ENCODE assay signal across 24 cellular contexts in genomic region chr19:42226886-42227285, GRCh38. TPM values are rescaled to one million over a fixed set of nuclear protein-coding genes. Genes with fewer than 3 reads are reported as not detected.
DNase-seq lines count a peak whose midpoint lies in the region; ATAC-seq, FAIRE-seq and TF ChIP-seq lines count a peak whose summit lies in the region.
"Had no signal": no experiment of that assay in that cellular context is flagged by ENCODE, and none has a peak within 500 bp of the region (broad histone marks: within the 10 kb centered on the region; RNA-seq: fewer than 3 reads in every experiment).

No MANE protein-coding gene starts in this region.

- peaks cover 14% of the 10 kb centered on the region for H3K4me1 Mint-ChIP-seq in Calu3 (ENCODE audit: low read depth, unreplicated experiment)
- H3K4me1 Mint-ChIP-seq in memory B cell, result peaks cover 13% of the 10 kb centered on the region

- no peak for TF ChIP-seq CTCF in Calu3 (IDR thresholded peaks at IDR 0.05; ENCODE audit: unreplicated experiment)
- no peak for TF ChIP-seq CTCF in bronchial epithelial cell (IDR thresholded peaks at IDR 0.05; ENCODE audit: insufficient read depth, low read length, severe bottlenecking)

- CTCF ChIA-PET in Calu3 (lab: Charles Lee), result no interaction called here

- H3K4me3 Mint-ChIP-seq in Calu3 (ENCODE audit: low read depth, unreplicated experiment), result no peak overlapping the region
- no peak overlapping the region for H3K4me3 Mint-ChIP-seq in memory B cell
- H3K4me3 Mint-ChIP-seq: activated naive CD8-positive, alpha-beta T cell treated with anti-CD3 and anti-CD28 coated beads for 36 hours; central memory CD8-positive, alpha-beta T cell had no signal

- in situ Hi-C loops in GM23248 (cut with MboI), result no loop called here

- H3K4me3 ChIP-seq in GM23248, result no peak overlapping the region
- H3K4me3 ChIP-seq in bronchial epithelial cell (ENCODE audit: low read depth, low read length), result no peak overlapping the region
- H3K4me3 ChIP-seq: ascending aorta had no signal

- no peak overlapping the region for H3K9ac ChIP-seq in GM23248
- H3K9ac ChIP-seq: SK-N-SH had no signal

- ATAC-seq in memory B cell (ENCODE audit: low read depth) (no peak), GM18502 (IDR thresholded peaks at IDR 0.05; ENCODE audit: poor library complexity, unreplicated experiment) (no peak), HG03469 (IDR thresholded peaks at IDR 0.05; ENCODE audit: unreplicated experiment) (no peak)
- ATAC-seq: left colon, sciatic nerve had no signal

- H3K27ac Mint-ChIP-seq in Calu3 (ENCODE audit: unreplicated experiment), result no peak overlapping the region
- H3K27ac Mint-ChIP-seq in memory B cell, result peak overlapping the region; percentile 9
- H3K27ac Mint-ChIP-seq: activated naive CD8-positive, alpha-beta T cell treated with anti-CD3 and anti-CD28 coated beads for 36 hours; activated T-helper 2 cell treated with anti-CD3 and anti-CD28 coated beads, Interferon-gamma antibody, Interleukin-2, Interleukin-4, amounts not matched to agents 10 μg/mL and 5 μg/mL and 100 μg/mL, durations not matched to agents 14 hours and 24 hours and 36 hours had no signal

- H3F3A ChIP-seq in GM23248 (ENCODE audit: insufficient read depth), result peaks cover 23% of the 10 kb centered on the region; the same call in 1 of the 2 replicates

- no peaks in the 10 kb centered on the region for H3K9me3 ChIP-seq in GM23248 (ENCODE audit: low read depth)
- H3K9me3 ChIP-seq: ascending aorta, SK-N-SH had no signal

- WGBS in GM23248 (ENCODE audit: low coverage in 1 of 2, low lambda C conversion rate in 2 of 2, missing lambda C conversion rate in 2 of 2), 2 experiments, result 81 to 100% methylated on average over 1 of the region's 1 CpG

- no peak for DNase-seq in Calu3
- DNase-seq in GM23248, result peak; percentile 50
- DNase-seq in bronchial epithelial cell (ENCODE audit: low read depth), result peak; percentile 74
- no peak for DNase-seq in memory B cell (ENCODE audit: low spot score in 2 of 2)
- DNase-seq in NCI-H2107 (lab: John Stamatoyannopoulos, UW), result no peak
- DNase-seq: activated CD4-positive, alpha-beta T cell treated with anti-CD3 and anti-CD28 coated beads for 48 hours; activated naive CD8-positive, alpha-beta T cell treated with anti-CD3 and anti-CD28 coated beads for 36 hours; dermis blood vessel endothelial cell; DND-41; glutamatergic neuron; Kasumi-1; left colon; NCI-H1436 treated with DMSO at 0.1 percent for 48 hours; NCI-H446 treated with DMSO at 0.1 percent for 48 hours; NCI-H82; RPMI8226; SK-N-SH; stimulated activated naive CD4-positive, alpha-beta T cell treated with Interleukin-2 at 50 U/mL for 16 hours had no signal

- H2AFZ ChIP-seq in GM23248, result no peak overlapping the region

- no peaks in the 10 kb centered on the region for H4K20me1 ChIP-seq in GM23248 (ENCODE audit: insufficient read depth)

- no peaks in the 10 kb centered on the region for H3K9me3 Mint-ChIP-seq in Calu3 (ENCODE audit: low read depth, unreplicated experiment)
- no peaks in the 10 kb centered on the region for H3K9me3 Mint-ChIP-seq in memory B cell
- H3K9me3 Mint-ChIP-seq: activated naive CD8-positive, alpha-beta T cell treated with anti-CD3 and anti-CD28 coated beads for 36 hours; activated T-helper 2 cell treated with anti-CD3 and anti-CD28 coated beads, Interferon-gamma antibody, Interleukin-2, Interleukin-4, amounts not matched to agents 10 μg/mL and 5 μg/mL and 100 μg/mL, durations not matched to agents 14 hours and 24 hours and 36 hours; central memory CD8-positive, alpha-beta T cell had no signal

- H3K79me2 ChIP-seq in GM23248 (ENCODE audit: insufficient read depth), result peaks cover 89% of the 10 kb centered on the region

- no peak overlapping the region for H3K4me2 ChIP-seq in GM23248 (ENCODE audit: unreplicated experiment)
- H3K4me2 ChIP-seq: SK-N-SH had no signal

- H3K27ac ChIP-seq in GM23248, result 0 out of 2 replicates have a peak overlapping the region, but pooled peaks have one; percentile 12
- H3K27ac ChIP-seq: ascending aorta had no signal

- no peaks in the 10 kb centered on the region for H3K27me3 ChIP-seq in GM23248 (replicated peaks; ENCODE audit: insufficient read depth)
- H3K27me3 ChIP-seq in bronchial epithelial cell (ENCODE audit: control insufficient read depth, insufficient read depth, low read length), result no peaks in the 10 kb centered on the region
- H3K27me3 ChIP-seq: ascending aorta had no signal

- intact Hi-C loops in Calu3 (cut with micrococcal nuclease; ENCODE audit: unreplicated experiment), result no loop called here

- no peaks in the 10 kb centered on the region for H3K4me1 ChIP-seq in GM23248 (ENCODE audit: insufficient read depth)
- H3K4me1 ChIP-seq: ascending aorta had no signal

- H3K9me2 ChIP-seq in GM23248 (ENCODE audit: insufficient read depth), result no peaks in the 10 kb centered on the region
- H3K9me2 ChIP-seq: SK-N-SH had no signal

- peaks cover 78% of the 10 kb centered on the region for H3K36me3 Mint-ChIP-seq in Calu3 (ENCODE audit: insufficient read depth, unreplicated experiment)
- peaks cover 14% of the 10 kb centered on the region for H3K36me3 Mint-ChIP-seq in memory B cell

- TSS peak; percentile 1 for BruUV-seq in Calu3 (replicated peaks; lab: Mats Ljungman, UMichigan)

- H3K27me3 Mint-ChIP-seq in Calu3 (ENCODE audit: unreplicated experiment) (no peaks in the 10 kb centered on the region), memory B cell (no peaks in the 10 kb centered on the region)
- H3K27me3 Mint-ChIP-seq: activated naive CD8-positive, alpha-beta T cell treated with anti-CD3 and anti-CD28 coated beads for 36 hours; central memory CD8-positive, alpha-beta T cell had no signal

- H3K36me3 ChIP-seq in GM23248 (ENCODE audit: low read depth), result peaks cover 27% of the 10 kb centered on the region
- H3K36me3 ChIP-seq in bronchial epithelial cell (ENCODE audit: control insufficient read depth, insufficient read depth, low read length), result peaks cover 22% of the 10 kb centered on the region

- no peak for FAIRE-seq in bronchial epithelial cell (lab: Jason Lieb, UNC)

RNA-seq across cellular contexts. Expression of gene ZNF526, which starts 6.8 kb away (rescaled TPM):
- total RNA-seq in Calu3 (2022) (25.4 and 32.3 TPM in 2 replicates), bronchial epithelial cell (7.8 and 11.1 TPM in 2 replicates)
- 7.8 and 8.7 TPM in 2 replicates for total RNA-seq in GM23248 (2014; rRNA removed; shearing (Covaris generic))
- polyA plus RNA-seq in GM23248 (2016; fragmentation: Nextera tagmentation; extraction: Ambion mirVana), result 10.2 and 10.5 TPM in 2 replicates

RNA-seq across cellular contexts. Expression of gene DEDD2, which starts 9.4 kb away (rescaled TPM):
- total RNA-seq in Calu3 (2022) (67.5 and 78.3 TPM in 2 replicates), bronchial epithelial cell (27.1 and 28.7 TPM in 2 replicates)
- total RNA-seq in GM23248 (2014; rRNA removed; shearing (Covaris generic)), result 27.8 and 34.7 TPM in 2 replicates
- 21.1 and 22.5 TPM in 2 replicates for polyA plus RNA-seq in GM23248 (2016; fragmentation: Nextera tagmentation; extraction: Ambion mirVana)

RNA-seq across cellular contexts. Expression of gene GSK3A, which starts 15.5 kb away (rescaled TPM):
- 58.8 and 60.6 TPM in 2 replicates for total RNA-seq in Calu3 (2022)
- total RNA-seq in GM23248 (2014; rRNA removed; shearing (Covaris generic)), result 23.1 and 33.4 TPM in 2 replicates
- 13.0 and 13.1 TPM in 2 replicates for polyA plus RNA-seq in GM23248 (2016; fragmentation: Nextera tagmentation; extraction: Ambion mirVana)
- total RNA-seq in bronchial epithelial cell, result 11.6 and 12.4 TPM in 2 replicates

RNA-seq across cellular contexts. Expression of gene ERF, which starts 28.0 kb away (rescaled TPM):
- total RNA-seq in Calu3 (2022), result 100 and 124 TPM in 2 replicates
- 29.6 and 31.9 TPM in 2 replicates for total RNA-seq in GM23248 (2014; rRNA removed; shearing (Covaris generic))
- polyA plus RNA-seq in GM23248 (2016; fragmentation: Nextera tagmentation; extraction: Ambion mirVana), result 21.2 and 24.7 TPM in 2 replicates
- total RNA-seq in bronchial epithelial cell, result 10.8 and 11.6 TPM in 2 replicates

RNA-seq across cellular contexts. Expression of gene CIC, which starts 42.2 kb away (rescaled TPM):
- total RNA-seq in Calu3 (2022) (72.6 and 75.5 TPM in 2 replicates), bronchial epithelial cell (7.1 and 9.3 TPM in 2 replicates)
- 17.5 and 22.3 TPM in 2 replicates for total RNA-seq in GM23248 (2014; rRNA removed; shearing (Covaris generic))
- 7.8 and 8.3 TPM in 2 replicates for polyA plus RNA-seq in GM23248 (2016; fragmentation: Nextera tagmentation; extraction: Ambion mirVana)

Comparison
In these comparisons a context has a peak if more than half of its experiments do, and no peak if none do; other contexts are left out.
1. DNase-seq: peak in GM23248 (single experiment) and bronchial epithelial cell (single experiment); none in Calu3 (single experiment), memory B cell (0 of 2) and NCI-H2107 (single experiment).